8 cellular contexts compared by ENCODE assay signal in genomic region chr5:7878381-7878873, GRCh38. TPM values are rescaled to one million over a fixed set of nuclear protein-coding genes. Genes with fewer than 3 reads are reported as not detected.
DNase-seq lines count a peak whose midpoint lies in the region; ATAC-seq and TF ChIP-seq lines count a peak whose summit lies in the region.

No MANE protein-coding gene starts in this region.

- ATAC-seq in GM19372 (IDR thresholded peaks at IDR 0.05; ENCODE audit: low read depth, unreplicated experiment): peak; percentile 96
- peak; percentile 96 for ATAC-seq in HG03342 (IDR thresholded peaks at IDR 0.05; ENCODE audit: unreplicated experiment)

- H2BK20ac ChIP-seq in H9 (ENCODE audit: low read depth, low read length, poor library complexity, severe bottlenecking): no peak overlapping the region

- H3K56ac ChIP-seq in H9 (ENCODE audit: insufficient read length, low read depth, low read length): no peak overlapping the region

- TF ChIP-seq CTCF in AG10803 (conservative IDR thresholded peaks at IDR 0.05; ENCODE audit: low read length) (no peak), H9 (conservative IDR thresholded peaks at IDR 0.05) (no peak)

- H2BK15ac ChIP-seq in H9 (ENCODE audit: low read depth, low read length): no peak overlapping the region

- H3T11ph ChIP-seq in H9 (ENCODE audit: low read length): no peak overlapping the region

- no peak overlapping the region for H3K9ac ChIP-seq in H9 (ENCODE audit: extremely low read depth, insufficient read length, low read length)

- peak; percentile 43 for DNase-seq in AG10803 (ENCODE audit: low read depth)
- DNase-seq in superior temporal gyrus (ENCODE audit: extremely low spot score): peak; percentile 56
- DNase-seq in H9: no peak
- no peak for DNase-seq in NAMALWA (ENCODE audit: low spot score)
- DNase-seq in dermis blood vessel endothelial cell: no peak

- H3K27me3 Mint-ChIP-seq in H9 (ENCODE audit: low read depth): no peaks in the 10 kb centered on the region

- H2BK12ac ChIP-seq in H9 (ENCODE audit: insufficient read length, low read depth, low read length): no peak overlapping the region

- no peaks in the 10 kb centered on the region for H3K9me3 ChIP-seq in H9 (ENCODE audit: control insufficient read depth, low read depth, low read length)

- H3K4me1 Mint-ChIP-seq in H9: no peaks in the 10 kb centered on the region

- H3K23ac ChIP-seq in H9 (ENCODE audit: insufficient read length, low read depth, low read length): no peak overlapping the region

- H4K8ac ChIP-seq in H9 (replicated peaks; ENCODE audit: insufficient read length, low read depth, low read length): no peak overlapping the region

- H3K27ac ChIP-seq in angular gyrus (ENCODE audit: low read depth, low read length) (peak overlapping the region; percentile 62), H9 (ENCODE audit: insufficient read length, low read depth, low read length) (no peak overlapping the region)

- no peak overlapping the region for H4K5ac ChIP-seq in H9 (ENCODE audit: insufficient read length, low read depth, low read length)

- no peaks in the 10 kb centered on the region for H3K4me1 ChIP-seq in H9 (ENCODE audit: insufficient read depth, low read length)

- no peak overlapping the region for H3K4me3 Mint-ChIP-seq in H9

- no peak overlapping the region for H2AFZ ChIP-seq in H9 (ENCODE audit: low read length)

- peaks cover 32 to 85% (median 78%) of the 10 kb centered on the region in 3 experiments for H3K36me3 Mint-ChIP-seq in H9 (ENCODE audit: insufficient read depth in 1 of 3, low read depth in 3 of 3)

- H3K4ac ChIP-seq in H9 (ENCODE audit: low read depth, low read length): no peak overlapping the region

- H3K4me3 ChIP-seq in AG10803 (ENCODE audit: low read length): no peak overlapping the region

- H2BK120ac ChIP-seq in H9 (ENCODE audit: low read depth, low read length, poor library complexity, severe bottlenecking): no peak overlapping the region

- H3K23me2 ChIP-seq in H9 (ENCODE audit: insufficient read length, low read depth, low read length, poor library complexity, severe bottlenecking): no peaks in the 10 kb centered on the region

- H4K20me1 ChIP-seq in H9 (ENCODE audit: control insufficient read depth, insufficient read depth, insufficient read length): no peaks in the 10 kb centered on the region

- H3K14ac ChIP-seq in H9 (ENCODE audit: insufficient read depth, low read length): no peak overlapping the region

- H3K18ac ChIP-seq in H9 (ENCODE audit: insufficient read length, low read depth, low read length): no peak overlapping the region

- H3K27ac Mint-ChIP-seq in H9: no peak overlapping the region

- no peak overlapping the region for H4K91ac ChIP-seq in H9 (ENCODE audit: insufficient read length, low read depth, low read length)

- H3K79me1 ChIP-seq in H9 (ENCODE audit: insufficient read depth, low read depth, low read length, poor library complexity, severe bottlenecking): peaks cover 4% of the 10 kb centered on the region

- H3K4me2 ChIP-seq in H9 (ENCODE audit: insufficient read depth, insufficient read length, low read length): no peak overlapping the region

- H2AK5ac ChIP-seq in H9 (ENCODE audit: insufficient read length, low read length): no peak overlapping the region

- no peaks in the 10 kb centered on the region for H3K27me3 ChIP-seq in H9 (ENCODE audit: insufficient read depth, low read length)

- H3K9me3 Mint-ChIP-seq in H9: no peaks in the 10 kb centered on the region

- no peak overlapping the region for H2BK5ac ChIP-seq in H9 (ENCODE audit: insufficient read length, low read length)

- H3K79me2 ChIP-seq in H9 (ENCODE audit: insufficient read depth, low read length): peaks cover 4% of the 10 kb centered on the region; the same call in 1 of the 2 replicates

RNA-seq across cellular contexts. Expression of gene MTRR, which starts 9.5 kb away (rescaled TPM):
- 66.0 and 69.6 TPM in 2 replicates for total RNA-seq in H9 (2021)
- total RNA-seq in dermis blood vessel endothelial cell: 25.9 and 30.7 TPM in 2 replicates

RNA-seq across cellular contexts. Expression of gene FASTKD3, which starts 9.6 kb away (rescaled TPM):
- total RNA-seq in H9 (2021) (15.0 and 16.3 TPM in 2 replicates), dermis blood vessel endothelial cell (13.7 and 14.3 TPM in 2 replicates)

RNA-seq across cellular contexts. Expression of gene CFAP90, which starts 27.5 kb away (rescaled TPM):
- total RNA-seq in H9 (2021): 0.35 and 0.44 TPM in 2 replicates
- not detected in 2 replicates for total RNA-seq in dermis blood vessel endothelial cell

Comparison
In these comparisons a context has a peak if more than half of its experiments do, and no peak if none do; other contexts are left out.
1. DNase-seq: peak in AG10803 (single experiment) and superior temporal gyrus (single experiment); none in H9 (single experiment), NAMALWA (single experiment) and dermis blood vessel endothelial cell (single experiment).